In the genomic region with DNA sequence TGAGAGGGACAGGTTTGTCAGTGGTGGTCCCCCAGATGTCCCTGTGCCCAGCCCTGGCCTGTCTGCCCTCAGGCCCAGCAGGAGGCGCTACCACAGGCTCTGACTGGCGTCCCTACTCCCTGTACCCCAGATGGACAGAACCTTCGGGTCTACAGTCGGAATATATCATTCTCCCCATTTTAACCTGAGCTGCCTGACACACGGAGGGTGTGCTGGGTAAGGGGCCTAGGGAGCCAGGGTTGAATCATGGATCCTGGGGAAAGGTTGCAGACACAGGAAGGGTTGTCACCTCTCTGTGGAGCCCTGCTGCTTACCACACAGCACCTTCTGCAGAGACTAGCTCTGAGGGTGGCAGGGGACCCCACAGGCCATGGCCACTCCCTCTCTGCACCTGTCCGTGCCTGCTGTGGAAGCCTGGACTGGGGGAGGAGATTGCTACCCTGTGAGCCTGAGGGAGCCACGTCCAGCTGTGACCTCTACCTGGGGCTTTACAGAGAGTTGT, we compare ENCODE assay signal across 18 cellular contexts.
A peak's percentile ranks its signal among the peaks of the same experiment; 100 is the strongest.
DNase-seq lines count a peak whose midpoint lies in the region; ATAC-seq, FAIRE-seq and TF ChIP-seq lines count a peak whose summit lies in the region.
"Had no signal": no experiment of that assay in that cellular context is flagged by ENCODE, and none has a peak within 500 bp of the region (broad histone marks: within the 10 kb centered on the region; RNA-seq: fewer than 3 reads in every experiment).

No MANE protein-coding gene starts in this region.

- H3K79me2 ChIP-seq in OCI-LY7 (ENCODE audit: insufficient read depth, low read depth, low read length), result peaks cover 16% of the 10 kb centered on the region; the same call in 1 of the 2 replicates

- intact Hi-C loops in activated CD4-positive, alpha-beta T cell treated with anti-CD3 and anti-CD28 coated beads for 36 hours (cut with DNase I, micrococcal nuclease), result loop anchor here (5.0 to 10.0 kb wide), 2 partner anchors 53 to 529 kb away; a partner anchor contains a TSS
- intact Hi-C loops in OCI-LY7 (cut with micrococcal nuclease; ENCODE audit: unreplicated experiment) (no loop called here), kidney (cut with DNase I) (no loop called here)

- CTCF ChIA-PET in activated CD4-positive, alpha-beta T cell treated with anti-CD3 and anti-CD28 coated beads for 36 hours (lab: Charles Lee), result interaction anchor here (0.6 to 2.6 kb wide), 4 partner anchors 10 to 251 kb away, joined by 3 to 14 read pairs (median 10); no protein-coding TSS in a partner anchor
- CTCF ChIA-PET in OCI-LY7 (lab: Charles Lee; ENCODE audit: unreplicated experiment), result no interaction called here

- no TSS peak for BruUV-seq in OCI-LY7 (replicated peaks; lab: Mats Ljungman, UMichigan)

- H3K27ac ChIP-seq in OCI-LY7 (ENCODE audit: low read depth, low read length, poor library complexity, severe bottlenecking) (no peak overlapping the region), kidney (ENCODE audit: low read depth in 2 of 2, low read length in 2 of 2) (peak overlapping the region in 1 of 2 donors; percentile 9)
- H3K27ac ChIP-seq: esophagus muscularis mucosa, PC-9 had no signal

- no peak overlapping the region for H3K4me2 ChIP-seq in OCI-LY7 (ENCODE audit: low read length)
- H3K4me2 ChIP-seq: PC-9 had no signal

- no peak for FAIRE-seq in kidney (lab: Jason Lieb, UNC)
- FAIRE-seq: A204.1, islet of Langerhans, TTC549 had no signal

- H3K36me3 ChIP-seq in OCI-LY7 (ENCODE audit: insufficient read depth, low read length) (peaks cover 42% of the 10 kb centered on the region), kidney (ENCODE audit: control insufficient read depth in 1 of 2, insufficient read depth in 2 of 2, low read length in 2 of 2) (peaks cover 14 to 21% of the 10 kb centered on the region in 2 donors)

- peaks cover 46% of the 10 kb centered on the region for H3K36me3 Mint-ChIP-seq in activated CD4-positive, alpha-beta T cell treated with anti-CD3 and anti-CD28 coated beads for 36 hours (ENCODE audit: low read depth)
- peaks cover 22% of the 10 kb centered on the region for H3K36me3 Mint-ChIP-seq in natural killer cell treated with Interleukin-12 subunit alpha and Interleukin-12 subunit beta and Interleukin-15 and Interleukin-18, amount 100 ng/mL, for 72 hours

- peak; percentile 13 for DNase-seq in activated CD4-positive, alpha-beta T cell treated with anti-CD3 and anti-CD28 coated beads for 36 hours
- no peak for DNase-seq in activated CD4-positive, alpha-beta T cell treated with anti-CD3 and anti-CD28 coated beads, Interleukin-2, amount 50 U/mL, for 4 hours
- no peak for DNase-seq in OCI-LY7 (ENCODE audit: low spot score)
- no peak for DNase-seq in natural killer cell treated with Interleukin-12 subunit alpha and Interleukin-12 subunit beta and Interleukin-15 and Interleukin-18, amount 100 ng/mL, for 72 hours (ENCODE audit: low spot score)
- no peak for DNase-seq in kidney
- DNase-seq in mesenteric fat pad (ENCODE audit: low spot score), result no peak
- no peak for DNase-seq in NCI-H1930 (lab: John Stamatoyannopoulos, UW)
- DNase-seq: activated naive CD4-positive, alpha-beta T cell treated with Interleukin-2 at 50 U/mL for 16 hours; NCI-H1436; occipital lobe; PC-9; stimulated activated CD4-positive, alpha-beta T cell treated with anti-CD3 and anti-CD28 coated beads, Interleukin-4, amount 100 ng/mL, for 24 hours had no signal

- H3K27ac Mint-ChIP-seq in activated CD4-positive, alpha-beta T cell treated with anti-CD3 and anti-CD28 coated beads for 36 hours, result no peak overlapping the region
- H3K27ac Mint-ChIP-seq in natural killer cell treated with Interleukin-12 subunit alpha and Interleukin-12 subunit beta and Interleukin-15 and Interleukin-18, amount 100 ng/mL, for 72 hours, result peak overlapping the region; percentile 48 to 98
- H3K27ac Mint-ChIP-seq: dendritic cell treated with granulocyte-macrophage colony-stimulating factor and Interleukin-4, amounts not matched to agents 40 ng/mL and 50 ng/mL, for 4 days had no signal

- TF ChIP-seq CTCF in GM12874 (IDR thresholded peaks at IDR 0.05; ENCODE audit: insufficient read depth, low read depth, low read length), result 0 out of 2 replicates have a peak, but pooled peaks have one; percentile 19
- peak; percentile 52 for TF ChIP-seq CTCF in OCI-LY7 (conservative IDR thresholded peaks at IDR 0.05; ENCODE audit: low read length)
- TF ChIP-seq CTCF in kidney (IDR thresholded peaks at IDR 0.05; ENCODE audit: borderline replicate concordance, extremely low read depth, insufficient read depth), result no peak

- H2AFZ ChIP-seq in OCI-LY7 (ENCODE audit: low read length), result no peak overlapping the region
- H2AFZ ChIP-seq: PC-9 had no signal

- no peak for ATAC-seq in activated CD4-positive, alpha-beta T cell treated with anti-CD3 and anti-CD28 coated beads for 36 hours
- no peak for ATAC-seq in natural killer cell treated with Interleukin-12 subunit alpha and Interleukin-12 subunit beta and Interleukin-15 and Interleukin-18, amount 100 ng/mL, for 72 hours

- no peak overlapping the region for H3K9ac ChIP-seq in kidney (ENCODE audit: low read length in 2 of 2)

- H3K9me2 ChIP-seq in OCI-LY7 (ENCODE audit: insufficient read depth, low read length), result no peaks in the 10 kb centered on the region

- H3K9me3 Mint-ChIP-seq in activated CD4-positive, alpha-beta T cell treated with anti-CD3 and anti-CD28 coated beads for 36 hours (ENCODE audit: low read depth), result no peaks in the 10 kb centered on the region
- no peaks in the 10 kb centered on the region for H3K9me3 Mint-ChIP-seq in natural killer cell treated with Interleukin-12 subunit alpha and Interleukin-12 subunit beta and Interleukin-15 and Interleukin-18, amount 100 ng/mL, for 72 hours

- 0 out of 2 replicates have a peak, but pooled peaks cover 8% of the 10 kb centered on the region for H4K20me1 ChIP-seq in OCI-LY7 (ENCODE audit: insufficient read depth, low read length)

- H3K4me1 ChIP-seq in OCI-LY7 (ENCODE audit: insufficient read depth, low read length, poor library complexity, severe bottlenecking) (peaks cover 24% of the 10 kb centered on the region), kidney (ENCODE audit: control insufficient read depth in 1 of 2, insufficient read depth in 1 of 2, low read depth in 1 of 2, low read length in 2 of 2) (peaks cover 7 to 21% of the 10 kb centered on the region in 2 donors)

- POLR2A ChIA-PET in activated CD4-positive, alpha-beta T cell treated with anti-CD3 and anti-CD28 coated beads for 36 hours (lab: Charles Lee), result interaction anchor here (1.3 to 1.6 kb wide), 2 partner anchors 9 to 11 kb away, joined by 3 to 10 read pairs; no protein-coding TSS in a partner anchor
- POLR2A ChIA-PET in OCI-LY7 (lab: Charles Lee), result interaction anchor here (0.7 to 1.0 kb wide), 2 partner anchors 158 to 181 kb away, joined by 3 read pairs; no protein-coding TSS in a partner anchor

- H3K4me3 ChIP-seq in OCI-LY7 (ENCODE audit: low read depth, low read length, poor library complexity, severe bottlenecking) (no peak overlapping the region), kidney (ENCODE audit: low read length in 2 of 2) (no peak overlapping the region)
- H3K4me3 ChIP-seq: esophagus muscularis mucosa, PC-9 had no signal

- H3K9me3 ChIP-seq in OCI-LY7 (ENCODE audit: low read length) (no peaks in the 10 kb centered on the region), kidney (ENCODE audit: control insufficient read depth in 1 of 2, low read length in 2 of 2) (no peaks in the 10 kb centered on the region)
- H3K9me3 ChIP-seq: esophagus muscularis mucosa had no signal

- H3K4me1 Mint-ChIP-seq in activated CD4-positive, alpha-beta T cell treated with anti-CD3 and anti-CD28 coated beads for 36 hours, result peaks cover 56% of the 10 kb centered on the region
- peaks cover 40 to 46% of the 10 kb centered on the region in 2 donors for H3K4me1 Mint-ChIP-seq in natural killer cell treated with Interleukin-12 subunit alpha and Interleukin-12 subunit beta and Interleukin-15 and Interleukin-18, amount 100 ng/mL, for 72 hours (ENCODE audit: low read depth in 2 of 2)

- no peaks in the 10 kb centered on the region for H3K27me3 Mint-ChIP-seq in activated CD4-positive, alpha-beta T cell treated with anti-CD3 and anti-CD28 coated beads for 36 hours
- no peaks in the 10 kb centered on the region for H3K27me3 Mint-ChIP-seq in natural killer cell treated with Interleukin-12 subunit alpha and Interleukin-12 subunit beta and Interleukin-15 and Interleukin-18, amount 100 ng/mL, for 72 hours

- no peak overlapping the region for H3K4me3 Mint-ChIP-seq in activated CD4-positive, alpha-beta T cell treated with anti-CD3 and anti-CD28 coated beads for 36 hours
- peak overlapping the region; percentile 41 for H3K4me3 Mint-ChIP-seq in natural killer cell treated with Interleukin-12 subunit alpha and Interleukin-12 subunit beta and Interleukin-15 and Interleukin-18, amount 100 ng/mL, for 72 hours
- H3K4me3 Mint-ChIP-seq: dendritic cell treated with granulocyte-macrophage colony-stimulating factor and Interleukin-4, amounts not matched to agents 40 ng/mL and 50 ng/mL, for 4 days had no signal

Comparison
In these comparisons a context has a peak if more than half of its experiments do, and no peak if none do; other contexts are left out.
1. intact Hi-C loops: an anchor here in activated CD4-positive, alpha-beta T cell treated with anti-CD3 and anti-CD28 coated beads for 36 hours (5.0 to 10.0 kb wide); none called in OCI-LY7 and kidney.